In genomic region chr14:65720743-65721142, GRCh38 we compare ENCODE assay signal across 30 cellular contexts.
"Had no signal": no experiment of that assay in that cellular context is flagged by ENCODE, and none has a peak within 500 bp of the region (broad histone marks: within the 10 kb centered on the region; RNA-seq: fewer than 3 reads in every experiment).

No MANE protein-coding gene starts in this region.

- DNase-seq: natural killer cell; occipital lobe; ovary; psoas muscle; right cardiac atrium; sigmoid colon; spleen; stimulated activated CD4-positive, alpha-beta T cell treated with anti-CD3 and anti-CD28 coated beads, Interleukin-12 subunit alpha, Interleukin-12 subunit beta, amount 100 ng/mL, for 4 hours; stimulated activated CD4-positive, alpha-beta T cell treated with anti-CD3 and anti-CD28 coated beads, Interleukin-1b, Interleukin-23, amount 100 ng/mL, for 48 hours; stimulated activated CD4-positive, alpha-beta T cell treated with anti-CD3 and anti-CD28 coated beads, Interleukin-4, amount 100 ng/mL, for 1 hour; stimulated activated CD4-positive, alpha-beta T cell treated with anti-CD3 and anti-CD28 coated beads, Interleukin-4, amount 100 ng/mL, for 4 hours; stimulated activated CD8-positive, alpha-beta memory T cell treated with anti-CD3 and anti-CD28 coated beads, Interleukin-4, amount 100 ng/mL, for 48 hours; stimulated activated naive CD4-positive, alpha-beta T cell; stimulated activated naive CD8-positive, alpha-beta T cell treated with anti-CD3 and anti-CD28 coated beads, Interleukin-15, amount 100 ng/mL, for 72 hours; stimulated activated naive CD8-positive, alpha-beta T cell treated with anti-CD3 and anti-CD28 coated beads, Interleukin-15, Interleukin-2, amounts not matched to agents 100 U/mL and 50 U/mL, for 24 hours; substantia nigra; testis; tibial artery; transverse colon; upper lobe of right lung had no signal

- H3K4me3 ChIP-seq: neural progenitor cell, ovary, psoas muscle, right lobe of liver, sigmoid colon, smooth muscle cell, spleen, suprapubic skin, testis, tibial artery, transverse colon, upper lobe of right lung, vagina had no signal

- H3K9ac ChIP-seq: neural progenitor cell, parathyroid adenoma had no signal

- H3K27me3 Mint-ChIP-seq: progenitor cell of endocrine pancreas; stimulated activated memory B cell treated with anti-CD40 and anti-IgM and Interleukin-4, amounts not matched to agents 10 μg/mL and 1 μg/mL and 100 μg/mL, for 72 hours; stimulated activated naive CD8-positive, alpha-beta T cell treated with anti-CD3 and anti-CD28 coated beads, Interleukin-15, amount 100 ng/mL, for 72 hours; type B pancreatic cell had no signal

- ATAC-seq: natural killer cell; psoas muscle; right cardiac atrium; stimulated activated memory B cell treated with anti-CD40 and anti-IgM and Interleukin-4, amounts not matched to agents 10 μg/mL and 1 μg/mL and 100 μg/mL, for 72 hours; stimulated activated naive CD8-positive, alpha-beta T cell treated with anti-CD3 and anti-CD28 coated beads, Interleukin-15, amount 100 ng/mL, for 72 hours; stimulated activated naive CD8-positive, alpha-beta T cell treated with anti-CD3 and anti-CD28 coated beads, Interleukin-15, Interleukin-2, amounts not matched to agents 100 U/mL and 50 U/mL, for 24 hours; upper lobe of right lung had no signal

- H3K27me3 ChIP-seq: neural progenitor cell, ovary, right lobe of liver, sigmoid colon, spleen, suprapubic skin, testis, tibial artery, transverse colon, upper lobe of right lung, vagina had no signal

- H3K4me1 Mint-ChIP-seq: nephron, neural progenitor cell had no signal

- H3K4me2 ChIP-seq: neural progenitor cell, smooth muscle cell had no signal

- H3K27ac Mint-ChIP-seq: natural killer cell; nephron; neural progenitor cell; progenitor cell of endocrine pancreas; stimulated activated memory B cell treated with anti-CD40 and anti-IgM and Interleukin-4, amounts not matched to agents 10 μg/mL and 1 μg/mL and 100 μg/mL, for 72 hours; type B pancreatic cell had no signal

- H3K4me3 Mint-ChIP-seq: natural killer cell; nephron; neural progenitor cell; stimulated activated memory B cell treated with anti-CD40 and anti-IgM and Interleukin-4, amounts not matched to agents 10 μg/mL and 1 μg/mL and 100 μg/mL, for 72 hours; stimulated activated naive CD8-positive, alpha-beta T cell treated with anti-CD3 and anti-CD28 coated beads, Interleukin-15, amount 100 ng/mL, for 72 hours; type B pancreatic cell had no signal

- H3K27ac ChIP-seq: neural progenitor cell, ovary, parathyroid adenoma, psoas muscle, right lobe of liver, sigmoid colon, spleen, suprapubic skin, testis, tibial artery, transverse colon, upper lobe of right lung, vagina had no signal

- H3K4me1 ChIP-seq: neural progenitor cell, parathyroid adenoma, psoas muscle, right lobe of liver, sigmoid colon, suprapubic skin, testis, tibial artery, transverse colon, upper lobe of right lung, vagina had no signal

- H2AFZ ChIP-seq: neural progenitor cell, parathyroid adenoma had no signal

- H3K36me3 ChIP-seq: ovary, right lobe of liver, sigmoid colon, transverse colon had no signal

- H3K79me2 ChIP-seq: parathyroid adenoma had no signal

- H3K9me3 ChIP-seq: ovary, right lobe of liver, testis, upper lobe of right lung, vagina had no signal
